ENCODE assay signal across 8 cellular contexts in genomic region chr10:96374985-96375830, GRCh38. TPM values are rescaled to one million over a fixed set of nuclear protein-coding genes. Genes with fewer than 3 reads are reported as not detected.
A peak's percentile ranks its signal among the peaks of the same experiment; 100 is the strongest.
DNase-seq lines count a peak whose midpoint lies in the region; ATAC-seq and TF ChIP-seq lines count a peak whose summit lies in the region.

No MANE protein-coding gene starts in this region.

- DNase-seq in A673 (ENCODE audit: low spot score) (peak; percentile 93), NCI-H2227 treated with DMSO at 0.1 percent for 48 hours (lab: John Stamatoyannopoulos, UW) (peak; percentile 76), chondrocyte (ENCODE audit: low spot score) (no peak), kidney epithelial cell (ENCODE audit: low read depth) (peak; percentile 44)
- DNase-seq in activated CD4-positive, CD25-positive, alpha-beta regulatory T cell treated with anti-CD3 and anti-CD28 coated beads, Interleukin-2, amount 50 U/mL, for 72 hours = peak; percentile 71
- peak; percentile 21 to 49 for DNase-seq in stimulated activated CD4-positive, alpha-beta T cell treated with anti-CD3 and anti-CD28 coated beads, Interleukin-1b, Interleukin-23, amount 100 ng/mL, for 1 hour (ENCODE audit: low read depth in 2 of 2)

- no peak overlapping the region for H3K27ac ChIP-seq in A673 (ENCODE audit: low read depth, low read length, poor library complexity, severe bottlenecking)

- H3K4me3 Mint-ChIP-seq in chondrocyte (ENCODE audit: unreplicated experiment) = peak overlapping the region; percentile 77

- H3K27me3 Mint-ChIP-seq in chondrocyte (ENCODE audit: low read depth) = peaks cover 7% of the 10 kb centered on the region

- POLR2A ChIA-PET in A673 (lab: Charles Lee; ENCODE audit: low non-redundant PET) = no interaction called here

- no peaks in the 10 kb centered on the region for H3K9me3 Mint-ChIP-seq in chondrocyte (ENCODE audit: low read depth)

- no peaks in the 10 kb centered on the region for H3K4me1 ChIP-seq in A673 (ENCODE audit: insufficient read depth, low read length, poor library complexity, severe bottlenecking)

- no peaks in the 10 kb centered on the region for H3K36me3 Mint-ChIP-seq in chondrocyte (ENCODE audit: low read depth)

- no peak overlapping the region for H3K27ac Mint-ChIP-seq in chondrocyte (ENCODE audit: unreplicated experiment)

- H3K36me3 ChIP-seq in A673 (ENCODE audit: insufficient read depth, low read length, poor library complexity, severe bottlenecking) (no peaks in the 10 kb centered on the region), kidney epithelial cell (ENCODE audit: control insufficient read depth, insufficient read depth, low read length) (no peaks in the 10 kb centered on the region)

- H3K4me3 ChIP-seq in A673 (ENCODE audit: low read depth, low read length, poor library complexity, severe bottlenecking) (peak overlapping the region; percentile 41), kidney epithelial cell (ENCODE audit: low read depth, low read length) (peak overlapping the region; percentile 38)

- TF ChIP-seq CTCF in A673 (conservative IDR thresholded peaks at IDR 0.05; ENCODE audit: low read depth, low read length) = peak; percentile 98
- peak; percentile 99 for TF ChIP-seq CTCF in chondrocyte (IDR thresholded peaks at IDR 0.05)
- TF ChIP-seq CTCF in kidney epithelial cell (IDR thresholded peaks at IDR 0.05; ENCODE audit: insufficient read depth, low read length, poor library complexity, severe bottlenecking) = peak; percentile 98

- CTCF ChIA-PET in A673 (lab: Charles Lee) = interaction anchor here (0.6 to 1.6 kb wide), 6 partner anchors 136 to 650 kb away, joined by 3 to 11 read pairs (median 4); partner anchors contain the start of gene TLL2

- intact Hi-C loops in A673 (cut with micrococcal nuclease; ENCODE audit: unreplicated experiment) = loop anchor here (2.0 to 10.0 kb wide), 3 partner anchors 270 to 650 kb away; no protein-coding TSS in a partner anchor

- BruUV-seq in A673 (replicated peaks; lab: Mats Ljungman, UMichigan) = no TSS peak

- peaks cover 15% of the 10 kb centered on the region for H3K4me1 Mint-ChIP-seq in chondrocyte (ENCODE audit: low read depth)

- H3K27me3 ChIP-seq in A673 (replicated peaks; ENCODE audit: insufficient read depth, low read depth, low read length, poor library complexity) (no peaks in the 10 kb centered on the region), kidney epithelial cell (ENCODE audit: control insufficient read depth, insufficient read depth, low read length) (no peaks in the 10 kb centered on the region)

- no peaks in the 10 kb centered on the region for H3K9me3 ChIP-seq in A673 (ENCODE audit: low read depth, low read length, poor library complexity, severe bottlenecking)

- ATAC-seq in GM18519 (IDR thresholded peaks at IDR 0.05; ENCODE audit: low FRiP score, unreplicated experiment) (peak; percentile 49), HG03103 (IDR thresholded peaks at IDR 0.05; ENCODE audit: low read depth, unreplicated experiment) (peak; percentile 58)

RNA-seq across cellular contexts. Expression of gene OPALIN, which starts 16.4 kb away (rescaled TPM):
- not detected in 2 replicates for total RNA-seq in A673 (2021)
- total RNA-seq in chondrocyte = not detected in 3 replicates
- total RNA-seq in kidney epithelial cell = not detected in 2 replicates
